In the genomic region with DNA sequence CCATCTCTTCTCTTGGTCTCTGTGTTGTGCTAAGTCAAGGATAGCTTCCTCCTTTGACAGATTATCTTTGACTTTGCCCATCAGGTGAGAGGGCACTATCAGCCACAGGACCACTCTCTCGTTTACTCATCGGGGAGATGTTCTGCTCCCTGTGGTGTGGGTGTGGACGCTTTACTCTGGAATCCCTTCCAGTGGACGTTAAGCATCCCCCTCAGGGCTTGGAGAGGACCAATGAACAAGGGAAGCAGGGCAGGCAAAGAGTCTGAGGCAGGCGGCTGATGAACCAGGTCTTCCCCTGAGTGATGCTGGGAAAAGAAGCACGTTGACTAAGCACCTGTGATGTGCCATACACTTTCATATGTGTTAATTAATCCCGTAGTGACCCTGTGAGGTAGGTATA, we compare ENCODE assay signal across 22 cellular contexts. TPM values are rescaled to one million over a fixed set of nuclear protein-coding genes. Genes with fewer than 3 reads are reported as not detected.
DNase-seq lines count a peak whose midpoint lies in the region; ATAC-seq and TF ChIP-seq lines count a peak whose summit lies in the region.
"Had no signal": no experiment of that assay in that cellular context is flagged by ENCODE, and none has a peak within 500 bp of the region (broad histone marks: within the 10 kb centered on the region; RNA-seq: fewer than 3 reads in every experiment).

No MANE protein-coding gene starts in this region.

- no peak overlapping the region for H3K27ac ChIP-seq in endodermal cell (ENCODE audit: low read depth, low read length)
- H3K27ac ChIP-seq: GM23248, KMS-11 had no signal

- H3K4me1 Mint-ChIP-seq in T-helper 1 cell treated with Interleukin-12 subunit alpha and Interleukin-12 subunit beta and Interleukin-4 antibody, amounts not matched to agents 30 μg/mL and 1 μg/mL, for 36 hours (ENCODE audit: low read depth): peaks cover 22% of the 10 kb centered on the region
- H3K4me1 Mint-ChIP-seq in CD14-positive monocyte (peaks cover 28% of the 10 kb centered on the region), endodermal cell (peaks cover 23% of the 10 kb centered on the region), nephron (peaks cover 22% of the 10 kb centered on the region)

- no peak overlapping the region for H3K4me3 ChIP-seq in endodermal cell (ENCODE audit: low read length)
- H3K4me3 ChIP-seq: BLaER1 treated with 17β-estradiol and CSF1 and Interleukin-3, amounts not matched to agents 10 nM and 100 nM; GM12878; GM23248; MG63 had no signal

- peaks cover 4% of the 10 kb centered on the region for H3K36me3 Mint-ChIP-seq in T-helper 1 cell treated with Interleukin-12 subunit alpha and Interleukin-12 subunit beta and Interleukin-4 antibody, amounts not matched to agents 30 μg/mL and 1 μg/mL, for 36 hours (ENCODE audit: low read depth)
- H3K36me3 Mint-ChIP-seq in CD14-positive monocyte (no peaks in the 10 kb centered on the region), endodermal cell (ENCODE audit: low read depth) (no peaks in the 10 kb centered on the region), nephron (ENCODE audit: low read depth) (no peaks in the 10 kb centered on the region)

- H3K36me3 ChIP-seq in endodermal cell (ENCODE audit: control insufficient read depth, insufficient read depth, low read length): no peaks in the 10 kb centered on the region
- H3K36me3 ChIP-seq: BLaER1 treated with 17β-estradiol and CSF1 and Interleukin-3, amounts not matched to agents 10 nM and 100 nM; MG63 had no signal

- H3K27me3 Mint-ChIP-seq in T-helper 1 cell treated with Interleukin-12 subunit alpha and Interleukin-12 subunit beta and Interleukin-4 antibody, amounts not matched to agents 30 μg/mL and 1 μg/mL, for 36 hours (ENCODE audit: low read depth): peaks cover 3% of the 10 kb centered on the region
- H3K27me3 Mint-ChIP-seq in CD14-positive monocyte (ENCODE audit: low read depth in 3 of 3) (no peaks in the 10 kb centered on the region), endodermal cell (ENCODE audit: insufficient read depth) (no peaks in the 10 kb centered on the region), nephron (ENCODE audit: low read depth) (no peaks in the 10 kb centered on the region)

- H3K4me1 ChIP-seq in endodermal cell (ENCODE audit: control insufficient read depth, insufficient read depth, low read length): no peaks in the 10 kb centered on the region

- no peaks in the 10 kb centered on the region for H3K9me3 Mint-ChIP-seq in T-helper 1 cell treated with Interleukin-12 subunit alpha and Interleukin-12 subunit beta and Interleukin-4 antibody, amounts not matched to agents 30 μg/mL and 1 μg/mL, for 36 hours
- H3K9me3 Mint-ChIP-seq in CD14-positive monocyte (peaks cover 0 to 7% (median 3%) of the 10 kb centered on the region in 7 donors), endodermal cell (peaks cover 8% of the 10 kb centered on the region), nephron (no peaks in the 10 kb centered on the region)

- TF ChIP-seq CTCF in CD14-positive monocyte (IDR thresholded peaks at IDR 0.05) (no peak), endodermal cell (conservative IDR thresholded peaks at IDR 0.05) (no peak), nephron (IDR thresholded peaks at IDR 0.05; ENCODE audit: unreplicated experiment in 3 of 3) (no peak)

- H3K27ac Mint-ChIP-seq in T-helper 1 cell treated with Interleukin-12 subunit alpha and Interleukin-12 subunit beta and Interleukin-4 antibody, amounts not matched to agents 30 μg/mL and 1 μg/mL, for 36 hours: peak overlapping the region; percentile 63
- H3K27ac Mint-ChIP-seq in CD14-positive monocyte (peak overlapping the region; percentile 6 to 76 (median 37)), endodermal cell (no peak overlapping the region), nephron (peak overlapping the region in 2 of 3 experiments; percentile 6 to 16)

- DNase-seq in T-helper 1 cell (no peak), CD14-positive monocyte (ENCODE audit: low spot score) (no peak), endodermal cell (peak; percentile 38), SK-N-DZ (ENCODE audit: low spot score) (no peak), nucleus accumbens (lab: John Stamatoyannopoulos, UW) (no peak)
- DNase-seq: 8988T, COR-L47, DMS53, GM23248, MG63, NCI-H1092 treated with DMSO at 0.1 percent for 48 hours, NCI-H1694, NCI-H2107, NCI-H226, NCI-H526 treated with DMSO at 0.1 percent for 48 hours, PC-3 had no signal

- intact Hi-C loops in CD14-positive monocyte (cut with micrococcal nuclease): loop anchor here in 1 of 2 donors (5.0 kb wide), 1 partner anchor 46 kb away; no protein-coding TSS in a partner anchor

- peaks cover 8% of the 10 kb centered on the region for H3K9me3 ChIP-seq in endodermal cell (ENCODE audit: control insufficient read depth, low read length)
- H3K9me3 ChIP-seq: MG63 had no signal

- no peak overlapping the region for H3K9ac ChIP-seq in endodermal cell (ENCODE audit: extremely low read depth, low read length, poor library complexity, severe bottlenecking)
- H3K9ac ChIP-seq: BLaER1 treated with 17β-estradiol and CSF1 and Interleukin-3, amounts not matched to agents 10 nM and 100 nM; GM23248; KMS-11 had no signal

- no peaks in the 10 kb centered on the region for H3K27me3 ChIP-seq in endodermal cell (ENCODE audit: control insufficient read depth, insufficient read depth, low read length, poor library complexity, severe bottlenecking)
- H3K27me3 ChIP-seq: MG63 had no signal

- H3K4me3 Mint-ChIP-seq in T-helper 1 cell treated with Interleukin-12 subunit alpha and Interleukin-12 subunit beta and Interleukin-4 antibody, amounts not matched to agents 30 μg/mL and 1 μg/mL, for 36 hours: no peak overlapping the region
- H3K4me3 Mint-ChIP-seq in CD14-positive monocyte (no peak overlapping the region), endodermal cell (no peak overlapping the region), nephron (no peak overlapping the region)

- no peak for ATAC-seq in HG02759 (IDR thresholded peaks at IDR 0.05; ENCODE audit: unreplicated experiment)
- ATAC-seq: GM12878, PC-3 had no signal

- 82 to 88% methylated on average over 7 of the region's 7 CpGs for WGBS in endodermal cell (ENCODE audit: insufficient coverage in 1 of 2, insufficient read length in 1 of 2), 2 experiments

RNA-seq across cellular contexts. Expression of a gene that starts 21.0 kb away (rescaled TPM):
- polyA plus RNA-seq in CD14-positive monocyte: 10 to 100 TPM; 18.6 to 36.2 TPM
- total RNA-seq in endodermal cell: 10 to 100 TPM; 22.8 to 26.1 TPM
- 26.2 TPM for polyA plus RNA-seq in endodermal cell (2013, experiment 1 of 2)
- polyA plus RNA-seq in endodermal cell (2013, experiment 2 of 2): 27.0 TPM
- polyA plus RNA-seq in SK-N-DZ (2014; cell fraction: cytosol; rRNA removed): 8.9 and 11.3 TPM in 2 replicates
- polyA plus RNA-seq in SK-N-DZ (2014; cell fraction: nucleus; rRNA removed): 6.5 and 9.8 TPM in 2 replicates
